Comparison of ENCODE assay signal across 7 cellular contexts in genomic region chrX:54045563-54046228, GRCh38. TPM values are rescaled to one million over a fixed set of nuclear protein-coding genes. Genes with fewer than 3 reads are reported as not detected.
DNase-seq lines count a peak whose midpoint lies in the region; ATAC-seq and TF ChIP-seq lines count a peak whose summit lies in the region.

No MANE protein-coding gene starts in this region.

- H3K9ac ChIP-seq in HUES48 (ENCODE audit: low read depth, low read length) (no peak overlapping the region), skeletal muscle satellite cell (ENCODE audit: low read depth, low read length) (no peak overlapping the region)

- H3K4me1 ChIP-seq in HUES48 (ENCODE audit: control insufficient read depth, insufficient read depth, low read length), result peaks cover 17% of the 10 kb centered on the region
- no peaks in the 10 kb centered on the region for H3K4me1 ChIP-seq in skeletal muscle satellite cell (ENCODE audit: control insufficient read depth, insufficient read depth, low read length)

- TF ChIP-seq CTCF in dorsolateral prefrontal cortex (IDR thresholded peaks at IDR 0.05 in 54 of 56, conservative IDR thresholded peaks at IDR 0.05 in 2 of 56; ENCODE audit: low read depth in 1 of 56, partially characterized antibody in 56 of 56), result no peak

- H3K4me2 ChIP-seq in skeletal muscle satellite cell (ENCODE audit: low read length), result peak overlapping the region; percentile 82

- peak; percentile 74 for DNase-seq in NCI-H510A (lab: John Stamatoyannopoulos, UW)
- no peak for DNase-seq in dorsolateral prefrontal cortex
- no peak for DNase-seq in NCI-H187 (lab: John Stamatoyannopoulos, UW)

- ATAC-seq in GM18520 (IDR thresholded peaks at IDR 0.05; ENCODE audit: unreplicated experiment), result no peak
- no peak for ATAC-seq in HG02588 (IDR thresholded peaks at IDR 0.05; ENCODE audit: unreplicated experiment)

- intact Hi-C loops in dorsolateral prefrontal cortex (cut with DNase I), result loop anchor here (2.0 to 10.0 kb wide), 4 partner anchors 137 to 1119 kb away; partner anchors contain the start of genes FAM120C (in 1 of the 2) and GNL3L (in 1 of the 2)

- H3K4me3 ChIP-seq in HUES48 (ENCODE audit: low read depth, low read length) (peak overlapping the region; percentile 68), dorsolateral prefrontal cortex (peak overlapping the region in 1 of 59 donors; percentile 69), skeletal muscle satellite cell (ENCODE audit: low read length) (peak overlapping the region; percentile 82)

- peaks cover 25% of the 10 kb centered on the region for H3K9me3 ChIP-seq in HUES48 (ENCODE audit: control insufficient read depth, insufficient read depth, low read length)
- H3K9me3 ChIP-seq in skeletal muscle satellite cell (replicated peaks; ENCODE audit: low read length), result no peaks in the 10 kb centered on the region

- H3K27ac ChIP-seq in HUES48 (ENCODE audit: low read depth, low read length), result peak overlapping the region; percentile 98
- H3K27ac ChIP-seq in dorsolateral prefrontal cortex, result peak overlapping the region in 52 of 59 donors; percentile 74 to 97 (median 92)

- H3K27me3 ChIP-seq in HUES48 (ENCODE audit: control insufficient read depth, insufficient read depth, low read length) (no peaks in the 10 kb centered on the region), dorsolateral prefrontal cortex (peaks cover 0 to 25% (median 0%) of the 10 kb centered on the region in 45 donors), skeletal muscle satellite cell (ENCODE audit: control insufficient read depth, insufficient read depth, low read length) (no peaks in the 10 kb centered on the region)

- peaks cover 10% of the 10 kb centered on the region for H3K36me3 ChIP-seq in HUES48 (ENCODE audit: control insufficient read depth, insufficient read depth, low read length)
- peaks cover 3% of the 10 kb centered on the region for H3K36me3 ChIP-seq in skeletal muscle satellite cell (ENCODE audit: insufficient read depth, low read length)

RNA-seq across cellular contexts. Expression of gene PHF8, which starts 1.4 kb away (rescaled TPM):
- total RNA-seq in dorsolateral prefrontal cortex, result 10 to 100 TPM; 19.1 to 50.0 (median 30.0) TPM
- total RNA-seq in skeletal muscle satellite cell (2012; rRNA removed), result 9.6 and 9.9 TPM in 2 replicates
